5 cellular contexts compared by ENCODE assay signal in genomic region chr7:30807477-30807876, GRCh38. TPM values are rescaled to one million over a fixed set of nuclear protein-coding genes. Genes with fewer than 3 reads are reported as not detected.
"Had no signal": no experiment of that assay in that cellular context is flagged by ENCODE, and none has a peak within 500 bp of the region (broad histone marks: within the 10 kb centered on the region; RNA-seq: fewer than 3 reads in every experiment).

No MANE protein-coding gene starts in this region.

RNA-seq across cellular contexts. Expression of gene MINDY4, which starts 36.3 kb away (rescaled TPM):
- total RNA-seq: HepG2 had no signal
- polyA plus RNA-seq: HepG2 had no signal

RNA-seq across cellular contexts. Expression of gene INMT, which starts 55.5 kb away (rescaled TPM):
- total RNA-seq: GM23248, HepG2, HFFc6, HT1080 had no signal
- polyA plus RNA-seq: HepG2, IgD-negative memory B cell had no signal
